13 cellular contexts compared by ENCODE assay signal in the genomic region with DNA sequence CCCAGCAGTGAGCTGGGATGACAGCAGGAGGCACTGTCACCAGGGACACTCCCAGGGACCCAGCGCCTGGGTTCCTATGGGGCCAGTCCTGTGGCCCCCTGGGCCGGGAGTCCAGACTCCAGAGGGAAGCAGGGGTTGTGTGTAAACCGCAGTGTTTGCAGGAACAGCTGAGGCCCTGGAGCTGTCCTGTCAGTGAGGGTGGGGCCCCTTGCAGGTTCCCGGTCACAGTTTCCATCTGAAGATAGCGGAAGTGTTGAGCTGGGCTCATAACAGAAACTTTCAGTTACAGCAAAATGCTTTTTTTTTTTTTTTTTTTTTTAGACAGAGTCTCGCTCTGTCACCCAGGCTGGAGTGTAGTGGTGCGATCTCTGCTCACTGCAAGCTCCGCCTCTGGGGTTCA. TPM values are rescaled to one million over a fixed set of nuclear protein-coding genes. Genes with fewer than 3 reads are reported as not detected.
DNase-seq lines count a peak whose midpoint lies in the region; ATAC-seq and TF ChIP-seq lines count a peak whose summit lies in the region.
"Had no signal": no experiment of that assay in that cellular context is flagged by ENCODE, and none has a peak within 500 bp of the region (broad histone marks: within the 10 kb centered on the region; RNA-seq: fewer than 3 reads in every experiment).

No MANE protein-coding gene starts in this region.

- peak; percentile 87 for ATAC-seq in activated B cell treated with CpG ODN at 0.5 μM for 24 hours (ENCODE audit: low read depth)
- ATAC-seq in esophagus mucosa, result peak; percentile 5
- ATAC-seq in HG02642 (IDR thresholded peaks at IDR 0.05; ENCODE audit: poor library complexity, unreplicated experiment), result no peak
- no peak for ATAC-seq in HG03175 (IDR thresholded peaks at IDR 0.05; ENCODE audit: unreplicated experiment)

- intact Hi-C loops in activated B cell treated with CpG ODN at 0.5 μM for 24 hours (cut with micrococcal nuclease), result no loop called here

- peaks cover 38% of the 10 kb centered on the region for H3K36me3 Mint-ChIP-seq in activated B cell treated with CpG ODN at 0.5 μM for 24 hours (ENCODE audit: low read depth)

- H3K4me3 Mint-ChIP-seq in activated B cell treated with CpG ODN at 0.5 μM for 24 hours, result no peak overlapping the region
- H3K4me3 Mint-ChIP-seq: brain had no signal

- TF ChIP-seq CTCF in activated B cell treated with CpG ODN at 0.5 μM for 24 hours (IDR thresholded peaks at IDR 0.05), result no peak

- CTCF ChIA-PET in activated B cell treated with CpG ODN at 0.5 μM for 24 hours (lab: Charles Lee), result interaction anchor here (1.1 kb wide), 1 partner anchor 59 kb away, joined by 3 read pairs; no protein-coding TSS in a partner anchor

- POLR2A ChIA-PET in activated B cell treated with CpG ODN at 0.5 μM for 24 hours (lab: Charles Lee), result interaction anchor here (0.5 to 2.2 kb wide), 11 partner anchors 10 to 553 kb away, joined by 3 to 8 read pairs (median 6); a partner anchor contains a TSS

- H3K27ac Mint-ChIP-seq in activated B cell treated with CpG ODN at 0.5 μM for 24 hours, result peak overlapping the region; percentile 41
- H3K27ac Mint-ChIP-seq: brain had no signal

- H3K4me1 Mint-ChIP-seq in activated B cell treated with CpG ODN at 0.5 μM for 24 hours, result peaks cover 7% of the 10 kb centered on the region
- H3K4me1 Mint-ChIP-seq: brain had no signal

- H3K9me3 Mint-ChIP-seq in activated B cell treated with CpG ODN at 0.5 μM for 24 hours, result no peaks in the 10 kb centered on the region

- H3K27me3 Mint-ChIP-seq in activated B cell treated with CpG ODN at 0.5 μM for 24 hours, result no peaks in the 10 kb centered on the region
- H3K27me3 Mint-ChIP-seq: brain had no signal

- peak; percentile 33 for DNase-seq in stimulated activated CD4-positive, alpha-beta T cell treated with anti-CD3 and anti-CD28 coated beads, Interleukin-12 subunit alpha, Interleukin-12 subunit beta, amount 100 ng/mL, for 4 hours
- DNase-seq in stimulated activated CD4-positive, alpha-beta T cell treated with anti-CD3 and anti-CD28 coated beads, Interleukin-2, amount 100 ng/mL, for 48 hours, result no peak
- DNase-seq in activated B cell treated with CpG ODN at 0.5 μM for 24 hours (no peak), NCI-H128 (lab: John Stamatoyannopoulos, UW; ENCODE audit: unreplicated experiment) (no peak), inferior parietal cortex (ENCODE audit: extremely low spot score) (no peak)
- DNase-seq: erythroblast, GDM1, Karpas-422, NCI-H345 had no signal

RNA-seq across cellular contexts. Expression of a gene that starts 17.7 kb away (rescaled TPM):
- total RNA-seq in activated B cell treated with CpG ODN at 0.5 μM for 24 hours, result 83.1 and 89.1 TPM in 2 replicates
- 38.8 TPM for total RNA-seq in esophagus mucosa

RNA-seq across cellular contexts. Expression of a gene that starts 18.1 kb away (rescaled TPM):
- 8.5 and 14.1 TPM in 2 replicates for total RNA-seq in activated B cell treated with CpG ODN at 0.5 μM for 24 hours
- total RNA-seq in esophagus mucosa, result 5.5 TPM

RNA-seq across cellular contexts. Expression of a gene that starts 18.1 kb away (rescaled TPM):
- 47.6 and 59.7 TPM in 2 replicates for total RNA-seq in activated B cell treated with CpG ODN at 0.5 μM for 24 hours
- total RNA-seq in esophagus mucosa, result 45.6 TPM

RNA-seq across cellular contexts. Expression of a gene that starts 38.0 kb away (rescaled TPM):
- total RNA-seq in activated B cell treated with CpG ODN at 0.5 μM for 24 hours (57.4 and 64.3 TPM in 2 replicates), esophagus mucosa (50.9 TPM)

RNA-seq across cellular contexts. Expression of a gene that starts 59.9 kb away (rescaled TPM):
- total RNA-seq in activated B cell treated with CpG ODN at 0.5 μM for 24 hours (21.5 and 25.2 TPM in 2 replicates), esophagus mucosa (23.4 TPM)

Comparison
In these comparisons a context has a peak if more than half of its experiments do, and no peak if none do; other contexts are left out.
1. ATAC-seq: peak in activated B cell treated with CpG ODN at 0.5 μM for 24 hours (single experiment) and esophagus mucosa (single experiment); none in HG02642 (single experiment) and HG03175 (single experiment).